Comparison of ENCODE assay signal across 1 cellular context in the genomic region with DNA sequence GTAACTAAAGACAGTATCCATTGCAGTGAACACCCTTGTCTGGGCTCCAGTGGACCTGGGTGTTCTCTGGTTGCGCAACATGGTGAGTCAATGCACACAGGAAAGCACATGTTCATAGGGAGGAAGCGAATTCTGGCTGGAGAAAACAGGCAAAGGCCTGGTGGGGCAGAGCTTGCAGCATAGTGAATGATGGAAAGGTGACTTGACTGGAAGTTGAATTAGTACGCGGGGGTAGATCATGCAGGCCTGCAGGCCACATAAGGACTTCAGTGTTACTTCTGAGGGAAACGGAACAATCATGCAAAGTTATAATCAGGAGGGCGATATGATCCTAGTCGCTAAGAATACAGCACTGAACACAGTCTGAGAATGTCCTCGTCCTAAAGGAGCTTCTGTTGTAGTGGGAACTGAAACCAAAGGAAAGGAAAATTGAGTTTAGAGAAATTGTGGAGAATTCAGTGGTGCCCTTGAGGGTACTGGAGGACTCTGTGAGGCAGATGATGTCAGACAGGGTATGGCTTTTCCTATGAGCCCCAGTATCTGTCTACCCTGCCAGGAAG.
TF ChIP-seq lines count a peak whose summit lies in the region.

No MANE protein-coding gene starts in this region.

TF ChIP-seq in HepG2, 621 proteins besides CTCF, POLR2A, EP300 and RAD21 (continued from another document and continues in another):
- TF ChIP-seq JUN (CRISPR knock-in tag; IDR thresholded peaks at IDR 0.05) (peak; percentile 79; the same call in 1 of the 2 replicates), RFX3 (CRISPR knock-in tag; IDR thresholded peaks at IDR 0.05) (no peak), ZNF792 (CRISPR knock-in tag; IDR thresholded peaks at IDR 0.05) (peak; percentile 52; the same call in 1 of the 2 replicates), ELF3 (CRISPR knock-in tag; IDR thresholded peaks at IDR 0.05) (peak; percentile 86), ZZZ3 (CRISPR knock-in tag; IDR thresholded peaks at IDR 0.05; ENCODE audit: borderline replicate concordance) (peak; percentile 37; the same call in 1 of the 2 replicates), ZNF780A (CRISPR knock-in tag; IDR thresholded peaks at IDR 0.05) (no peak), KLF6 (CRISPR knock-in tag; IDR thresholded peaks at IDR 0.05) (0 out of 2 replicates have a peak, but pooled peaks have one; percentile 54), ZNF543 (CRISPR knock-in tag; IDR thresholded peaks at IDR 0.05) (0 out of 2 replicates have a peak, but pooled peaks have one; percentile 31), NCOA2 (CRISPR knock-in tag; IDR thresholded peaks at IDR 0.05) (peak; percentile 40; the same call in 1 of the 2 replicates), HOXA3 (CRISPR knock-in tag; IDR thresholded peaks at IDR 0.05) (peak; percentile 31; the same call in 1 of the 2 replicates), ZBTB40 (IDR thresholded peaks at IDR 0.05) (no peak), ZBTB40 (CRISPR knock-in tag; IDR thresholded peaks at IDR 0.05) (peak; percentile 30; the same call in 1 of the 2 replicates), ZMYM4 (CRISPR knock-in tag; IDR thresholded peaks at IDR 0.05) (peak; percentile 69; the same call in 1 of the 2 replicates), ZBTB21 (CRISPR knock-in tag; IDR thresholded peaks at IDR 0.05) (no peak), ZNF441 (CRISPR knock-in tag; IDR thresholded peaks at IDR 0.05; ENCODE audit: borderline replicate concordance) (peak; percentile 81; the same call in 1 of the 2 replicates), HNRNPLL (IDR thresholded peaks at IDR 0.05; ENCODE audit: low read depth, low read length, poor library complexity, severe bottlenecking) (no peak), TFAP4 (IDR thresholded peaks at IDR 0.05; ENCODE audit: borderline replicate concordance, low read depth) (peak; percentile 34; the same call in 1 of the 2 replicates), ZNF556 (CRISPR knock-in tag; IDR thresholded peaks at IDR 0.05; ENCODE audit: borderline replicate concordance) (peak; percentile 62; the same call in 1 of the 2 replicates), ETV5 (CRISPR knock-in tag; IDR thresholded peaks at IDR 0.05; ENCODE audit: borderline replicate concordance) (peak; percentile 83), NR2F1 (CRISPR knock-in tag; IDR thresholded peaks at IDR 0.05) (no peak), MAF1 (CRISPR knock-in tag; IDR thresholded peaks at IDR 0.05; ENCODE audit: borderline replicate concordance) (no peak), ZNF788 (CRISPR knock-in tag; IDR thresholded peaks at IDR 0.05; ENCODE audit: borderline replicate concordance) (peak; percentile 76; the same call in 1 of the 2 replicates), ARNTL (CRISPR knock-in tag; IDR thresholded peaks at IDR 0.05) (peak; percentile 62), ZNF230 (CRISPR knock-in tag; IDR thresholded peaks at IDR 0.05) (peak; percentile 63; the same call in 1 of the 2 replicates), ZBTB38 (CRISPR knock-in tag; IDR thresholded peaks at IDR 0.05) (peak; percentile 71; the same call in 1 of the 2 replicates), SOX13 (IDR thresholded peaks at IDR 0.05) (no peak), SOX13 (CRISPR knock-in tag; conservative IDR thresholded peaks at IDR 0.05 in 1 of 2, IDR thresholded peaks at IDR 0.05 in 1 of 2) (peak in 1 of 2 experiments; percentile 27; a peak in 1 of 4 replicates), ZNF12 (CRISPR knock-in tag; IDR thresholded peaks at IDR 0.05) (peak; percentile 74; the same call in 1 of the 2 replicates), ZNF274 (CRISPR knock-in tag; IDR thresholded peaks at IDR 0.05) (0 out of 2 replicates have a peak, but pooled peaks have one; percentile 32), KDM1A (CRISPR knock-in tag; IDR thresholded peaks at IDR 0.05) (peak; percentile 51; the same call in 1 of the 2 replicates), ZNF607 (CRISPR knock-in tag; IDR thresholded peaks at IDR 0.05; ENCODE audit: borderline replicate concordance) (peak; percentile 43; the same call in 1 of the 2 replicates), ZNF317 (CRISPR knock-in tag; IDR thresholded peaks at IDR 0.05) (0 out of 2 replicates have a peak, but pooled peaks have one; percentile 52)
- TF ChIP-seq, protein P1, sequence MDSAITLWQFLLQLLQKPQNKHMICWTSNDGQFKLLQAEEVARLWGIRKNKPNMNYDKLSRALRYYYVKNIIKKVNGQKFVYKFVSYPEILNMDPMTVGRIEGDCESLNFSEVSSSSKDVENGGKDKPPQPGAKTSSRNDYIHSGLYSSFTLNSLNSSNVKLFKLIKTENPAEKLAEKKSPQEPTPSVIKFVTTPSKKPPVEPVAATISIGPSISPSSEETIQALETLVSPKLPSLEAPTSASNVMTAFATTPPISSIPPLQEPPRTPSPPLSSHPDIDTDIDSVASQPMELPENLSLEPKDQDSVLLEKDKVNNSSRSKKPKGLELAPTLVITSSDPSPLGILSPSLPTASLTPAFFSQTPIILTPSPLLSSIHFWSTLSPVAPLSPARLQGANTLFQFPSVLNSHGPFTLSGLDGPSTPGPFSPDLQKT (CRISPR knock-in tag; IDR thresholded peaks at IDR 0.05; ENCODE audit: borderline replicate concordance): no peak
- TF ChIP-seq, protein P2, sequence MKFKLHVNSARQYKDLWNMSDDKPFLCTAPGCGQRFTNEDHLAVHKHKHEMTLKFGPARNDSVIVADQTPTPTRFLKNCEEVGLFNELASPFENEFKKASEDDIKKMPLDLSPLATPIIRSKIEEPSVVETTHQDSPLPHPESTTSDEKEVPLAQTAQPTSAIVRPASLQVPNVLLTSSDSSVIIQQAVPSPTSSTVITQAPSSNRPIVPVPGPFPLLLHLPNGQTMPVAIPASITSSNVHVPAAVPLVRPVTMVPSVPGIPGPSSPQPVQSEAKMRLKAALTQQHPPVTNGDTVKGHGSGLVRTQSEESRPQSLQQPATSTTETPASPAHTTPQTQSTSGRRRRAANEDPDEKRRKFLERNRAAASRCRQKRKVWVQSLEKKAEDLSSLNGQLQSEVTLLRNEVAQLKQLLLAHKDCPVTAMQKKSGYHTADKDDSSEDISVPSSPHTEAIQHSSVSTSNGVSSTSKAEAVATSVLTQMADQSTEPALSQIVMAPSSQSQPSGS (CRISPR knock-in tag; IDR thresholded peaks at IDR 0.05): peak; percentile 34; the same call in 1 of the 2 replicates
- TF ChIP-seq, protein P3, sequence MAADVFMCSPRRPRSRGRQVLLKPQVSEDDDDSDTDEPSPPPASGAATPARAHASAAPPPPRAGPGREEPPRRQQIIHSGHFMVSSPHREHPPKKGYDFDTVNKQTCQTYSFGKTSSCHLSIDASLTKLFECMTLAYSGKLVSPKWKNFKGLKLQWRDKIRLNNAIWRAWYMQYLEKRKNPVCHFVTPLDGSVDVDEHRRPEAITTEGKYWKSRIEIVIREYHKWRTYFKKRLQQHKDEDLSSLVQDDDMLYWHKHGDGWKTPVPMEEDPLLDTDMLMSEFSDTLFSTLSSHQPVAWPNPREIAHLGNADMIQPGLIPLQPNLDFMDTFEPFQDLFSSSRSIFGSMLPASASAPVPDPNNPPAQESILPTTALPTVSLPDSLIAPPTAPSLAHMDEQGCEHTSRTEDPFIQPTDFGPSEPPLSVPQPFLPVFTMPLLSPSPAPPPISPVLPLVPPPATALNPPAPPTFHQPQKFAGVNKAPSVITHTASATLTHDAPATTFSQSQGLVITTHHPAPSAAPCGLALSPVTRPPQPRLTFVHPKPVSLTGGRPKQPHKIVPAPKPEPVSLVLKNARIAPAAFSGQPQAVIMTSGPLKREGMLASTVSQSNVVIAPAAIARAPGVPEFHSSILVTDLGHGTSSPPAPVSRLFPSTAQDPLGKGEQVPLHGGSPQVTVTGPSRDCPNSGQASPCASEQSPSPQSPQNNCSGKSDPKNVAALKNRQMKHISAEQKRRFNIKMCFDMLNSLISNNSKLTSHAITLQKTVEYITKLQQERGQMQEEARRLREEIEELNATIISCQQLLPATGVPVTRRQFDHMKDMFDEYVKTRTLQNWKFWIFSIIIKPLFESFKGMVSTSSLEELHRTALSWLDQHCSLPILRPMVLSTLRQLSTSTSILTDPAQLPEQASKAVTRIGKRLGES (CRISPR knock-in tag; IDR thresholded peaks at IDR 0.05; ENCODE audit: borderline replicate concordance): no peak
- TF ChIP-seq, protein P4, sequence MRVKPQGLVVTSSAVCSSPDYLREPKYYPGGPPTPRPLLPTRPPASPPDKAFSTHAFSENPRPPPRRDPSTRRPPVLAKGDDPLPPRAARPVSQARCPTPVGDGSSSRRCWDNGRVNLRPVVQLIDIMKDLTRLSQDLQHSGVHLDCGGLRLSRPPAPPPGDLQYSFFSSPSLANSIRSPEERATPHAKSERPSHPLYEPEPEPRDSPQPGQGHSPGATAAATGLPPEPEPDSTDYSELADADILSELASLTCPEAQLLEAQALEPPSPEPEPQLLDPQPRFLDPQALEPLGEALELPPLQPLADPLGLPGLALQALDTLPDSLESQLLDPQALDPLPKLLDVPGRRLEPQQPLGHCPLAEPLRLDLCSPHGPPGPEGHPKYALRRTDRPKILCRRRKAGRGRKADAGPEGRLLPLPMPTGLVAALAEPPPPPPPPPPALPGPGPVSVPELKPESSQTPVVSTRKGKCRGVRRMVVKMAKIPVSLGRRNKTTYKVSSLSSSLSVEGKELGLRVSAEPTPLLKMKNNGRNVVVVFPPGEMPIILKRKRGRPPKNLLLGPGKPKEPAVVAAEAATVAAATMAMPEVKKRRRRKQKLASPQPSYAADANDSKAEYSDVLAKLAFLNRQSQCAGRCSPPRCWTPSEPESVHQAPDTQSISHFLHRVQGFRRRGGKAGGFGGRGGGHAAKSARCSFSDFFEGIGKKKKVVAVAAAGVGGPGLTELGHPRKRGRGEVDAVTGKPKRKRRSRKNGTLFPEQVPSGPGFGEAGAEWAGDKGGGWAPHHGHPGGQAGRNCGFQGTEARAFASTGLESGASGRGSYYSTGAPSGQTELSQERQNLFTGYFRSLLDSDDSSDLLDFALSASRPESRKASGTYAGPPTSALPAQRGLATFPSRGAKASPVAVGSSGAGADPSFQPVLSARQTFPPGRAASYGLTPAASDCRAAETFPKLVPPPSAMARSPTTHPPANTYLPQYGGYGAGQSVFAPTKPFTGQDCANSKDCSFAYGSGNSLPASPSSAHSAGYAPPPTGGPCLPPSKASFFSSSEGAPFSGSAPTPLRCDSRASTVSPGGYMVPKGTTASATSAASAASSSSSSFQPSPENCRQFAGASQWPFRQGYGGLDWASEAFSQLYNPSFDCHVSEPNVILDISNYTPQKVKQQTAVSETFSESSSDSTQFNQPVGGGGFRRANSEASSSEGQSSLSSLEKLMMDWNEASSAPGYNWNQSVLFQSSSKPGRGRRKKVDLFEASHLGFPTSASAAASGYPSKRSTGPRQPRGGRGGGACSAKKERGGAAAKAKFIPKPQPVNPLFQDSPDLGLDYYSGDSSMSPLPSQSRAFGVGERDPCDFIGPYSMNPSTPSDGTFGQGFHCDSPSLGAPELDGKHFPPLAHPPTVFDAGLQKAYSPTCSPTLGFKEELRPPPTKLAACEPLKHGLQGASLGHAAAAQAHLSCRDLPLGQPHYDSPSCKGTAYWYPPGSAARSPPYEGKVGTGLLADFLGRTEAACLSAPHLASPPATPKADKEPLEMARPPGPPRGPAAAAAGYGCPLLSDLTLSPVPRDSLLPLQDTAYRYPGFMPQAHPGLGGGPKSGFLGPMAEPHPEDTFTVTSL (CRISPR knock-in tag; IDR thresholded peaks at IDR 0.05; ENCODE audit: borderline replicate concordance): peak; percentile 87
